10 cellular contexts compared by ENCODE assay signal in genomic region chr16:74324777-74325176, GRCh38. TPM values are rescaled to one million over a fixed set of nuclear protein-coding genes. Genes with fewer than 3 reads are reported as not detected.
DNase-seq lines count a peak whose midpoint lies in the region; ATAC-seq and TF ChIP-seq lines count a peak whose summit lies in the region.
"Not testable (repeated sequence)": the region's sequence is repeated elsewhere in the genome, so short reads cannot be mapped to it uniquely, and the experiment has no call there.
"Had no signal": no experiment of that assay in that cellular context is flagged by ENCODE, and none has a peak within 500 bp of the region (broad histone marks: within the 10 kb centered on the region; RNA-seq: fewer than 3 reads in every experiment).

No MANE protein-coding gene starts in this region.

- POLR2A ChIA-PET in activated CD4-positive, alpha-beta T cell treated with anti-CD3 and anti-CD28 coated beads, Interleukin-2, amount 10 ng/mL, durations not matched to agents 7 days and 5 days (lab: Charles Lee); naive thymus-derived CD4-positive, alpha-beta T cell (lab: Charles Lee): not testable (repeated sequence)

- not testable (repeated sequence) for ATAC-seq in activated naive CD4-positive, alpha-beta T cell treated with anti-CD3 and anti-CD28 coated beads, Interleukin-2, amount 50 U/mL, for 72 hours; naive thymus-derived CD4-positive, alpha-beta T cell; stimulated activated naive B cell treated with anti-CD40 and anti-IgM and Interleukin-4, amounts not matched to agents 10 μg/mL and 1 μg/mL and 100 μg/mL, for 72 hours (replicated peaks)

- not testable (repeated sequence) for TF ChIP-seq CTCF in OCI-LY1 (IDR thresholded peaks at IDR 0.05; ENCODE audit: low read length)

- not testable (repeated sequence) for H2AFZ ChIP-seq in OCI-LY1 (ENCODE audit: low read length)

- H3K4me1 Mint-ChIP-seq in activated CD4-positive, alpha-beta T cell treated with anti-CD3 and anti-CD28 coated beads, Interleukin-2, amount 10 ng/mL, durations not matched to agents 7 days and 5 days; naive thymus-derived CD4-positive, alpha-beta T cell: not testable (repeated sequence)
- H3K4me1 Mint-ChIP-seq in stimulated activated naive B cell treated with anti-CD40 and anti-IgM and Interleukin-4, amounts not matched to agents 10 μg/mL and 1 μg/mL and 100 μg/mL, for 72 hours, result peaks cover 9 to 10% of the 10 kb centered on the region in 2 donors

- intact Hi-C loops in naive thymus-derived CD4-positive, alpha-beta T cell (cut with micrococcal nuclease), result not testable (repeated sequence)

- H3F3A ChIP-seq in OCI-LY1 (ENCODE audit: insufficient read depth, low read length), result not testable (repeated sequence)

- H3K9me3 Mint-ChIP-seq in activated CD4-positive, alpha-beta T cell treated with anti-CD3 and anti-CD28 coated beads, Interleukin-2, amount 10 ng/mL, durations not matched to agents 7 days and 5 days; activated naive CD4-positive, alpha-beta T cell treated with anti-CD3 and anti-CD28 coated beads, Interleukin-2, amount 50 U/mL, for 72 hours; naive thymus-derived CD4-positive, alpha-beta T cell; stimulated activated naive B cell treated with anti-CD40 and anti-IgM and Interleukin-4, amounts not matched to agents 10 μg/mL and 1 μg/mL and 100 μg/mL, for 72 hours: not testable (repeated sequence)

- H3K4me1 ChIP-seq in OCI-LY1 (ENCODE audit: insufficient read depth, low read length, severe bottlenecking), result peaks cover 17% of the 10 kb centered on the region
- not testable (repeated sequence) for H3K4me1 ChIP-seq in naive thymus-derived CD4-positive, alpha-beta T cell (ENCODE audit: control insufficient read depth in 2 of 2, insufficient read depth in 2 of 2, low read length in 2 of 2)

- H3K27ac Mint-ChIP-seq in activated CD4-positive, alpha-beta T cell treated with anti-CD3 and anti-CD28 coated beads, Interleukin-2, amount 10 ng/mL, durations not matched to agents 7 days and 5 days, result peak overlapping the region; percentile 68
- peak overlapping the region; percentile 77 to 82 for H3K27ac Mint-ChIP-seq in activated naive CD4-positive, alpha-beta T cell treated with anti-CD3 and anti-CD28 coated beads, Interleukin-2, amount 50 U/mL, for 72 hours
- H3K27ac Mint-ChIP-seq in naive thymus-derived CD4-positive, alpha-beta T cell, result peak overlapping the region in 6 of 9 donors; percentile 6 to 78 (median 38)
- H3K27ac Mint-ChIP-seq in stimulated activated naive B cell treated with anti-CD40 and anti-IgM and Interleukin-4, amounts not matched to agents 10 μg/mL and 1 μg/mL and 100 μg/mL, for 72 hours, result peak overlapping the region; percentile 51

- not testable (repeated sequence) for H3K27me3 ChIP-seq in OCI-LY1 (ENCODE audit: insufficient read depth, low read length); naive thymus-derived CD4-positive, alpha-beta T cell (ENCODE audit: control insufficient read depth in 2 of 2, insufficient read depth in 2 of 2, low read length in 2 of 2)

- peak overlapping the region; percentile 31 for H3K27ac ChIP-seq in KOPT-K1 (ENCODE audit: low read depth, low read length, poor library complexity, severe bottlenecking)
- H3K27ac ChIP-seq in OCI-LY1 (ENCODE audit: low read depth, low read length, poor library complexity, severe bottlenecking), result peak overlapping the region; percentile 77
- not testable (repeated sequence) for H3K27ac ChIP-seq in naive thymus-derived CD4-positive, alpha-beta T cell (ENCODE audit: low read depth, low read length)

- H3K9ac ChIP-seq in OCI-LY1 (ENCODE audit: low read length), result not testable (repeated sequence)

- H3K36me3 Mint-ChIP-seq in activated CD4-positive, alpha-beta T cell treated with anti-CD3 and anti-CD28 coated beads, Interleukin-2, amount 10 ng/mL, durations not matched to agents 7 days and 5 days (ENCODE audit: low read depth), result peaks cover 11% of the 10 kb centered on the region
- H3K36me3 Mint-ChIP-seq in activated naive CD4-positive, alpha-beta T cell treated with anti-CD3 and anti-CD28 coated beads, Interleukin-2, amount 50 U/mL, for 72 hours, result not testable (repeated sequence)
- H3K36me3 Mint-ChIP-seq in naive thymus-derived CD4-positive, alpha-beta T cell, result peaks cover 0 to 17% (median 11%) of the 10 kb centered on the region in 5 donors
- H3K36me3 Mint-ChIP-seq in stimulated activated naive B cell treated with anti-CD40 and anti-IgM and Interleukin-4, amounts not matched to agents 10 μg/mL and 1 μg/mL and 100 μg/mL, for 72 hours, result peaks cover 30 to 44% of the 10 kb centered on the region in 2 donors

- H3K9me2 ChIP-seq in OCI-LY1 (ENCODE audit: low read depth, low read length), result not testable (repeated sequence)

- not testable (repeated sequence) for DNase-seq in activated CD4-positive, alpha-beta T cell treated with anti-CD3 and anti-CD28 coated beads, Interleukin-2, amount 10 ng/mL, durations not matched to agents 7 days and 5 days; activated naive CD4-positive, alpha-beta T cell treated with anti-CD3 and anti-CD28 coated beads, Interleukin-2, amount 50 U/mL, for 72 hours (ENCODE audit: low spot score in 2 of 2); naive thymus-derived CD4-positive, alpha-beta T cell; stimulated activated naive B cell treated with anti-CD40 and anti-IgM and Interleukin-4, amounts not matched to agents 10 μg/mL and 1 μg/mL and 100 μg/mL, for 72 hours

- H3K36me3 ChIP-seq in KOPT-K1 (ENCODE audit: insufficient read depth, low read length) (peaks cover 43% of the 10 kb centered on the region; the same call in 1 of the 2 replicates), OCI-LY1 (ENCODE audit: insufficient read depth, low read length) (peaks cover 22% of the 10 kb centered on the region)
- peaks cover 0 to 22% (median 9%) of the 10 kb centered on the region in 3 experiments for H3K36me3 ChIP-seq in naive thymus-derived CD4-positive, alpha-beta T cell (ENCODE audit: control insufficient read depth in 2 of 3, insufficient read depth in 3 of 3, low read length in 3 of 3)

- H3K4me2 ChIP-seq in OCI-LY1 (ENCODE audit: low read length), result not testable (repeated sequence)

- CTCF ChIA-PET in activated CD4-positive, alpha-beta T cell treated with anti-CD3 and anti-CD28 coated beads, Interleukin-2, amount 10 ng/mL, durations not matched to agents 7 days and 5 days (lab: Charles Lee), result interaction anchor here (0.6 to 0.9 kb wide), 3 partner anchors 12 to 1106 kb away, joined by 3 to 5 read pairs (median 4); no protein-coding TSS in a partner anchor
- CTCF ChIA-PET in naive thymus-derived CD4-positive, alpha-beta T cell (lab: Charles Lee), result interaction anchor here (0.5 kb wide), 1 partner anchor 341 kb away, joined by 3 read pairs; no protein-coding TSS in a partner anchor

- not testable (repeated sequence) for H3K79me2 ChIP-seq in OCI-LY1 (ENCODE audit: insufficient read depth, low read length)

- not testable (repeated sequence) for H4K20me1 ChIP-seq in OCI-LY1 (ENCODE audit: insufficient read depth, low read length)

- H3K27me3 Mint-ChIP-seq in activated CD4-positive, alpha-beta T cell treated with anti-CD3 and anti-CD28 coated beads, Interleukin-2, amount 10 ng/mL, durations not matched to agents 7 days and 5 days; naive thymus-derived CD4-positive, alpha-beta T cell; stimulated activated naive B cell treated with anti-CD40 and anti-IgM and Interleukin-4, amounts not matched to agents 10 μg/mL and 1 μg/mL and 100 μg/mL, for 72 hours: not testable (repeated sequence)

- not testable (repeated sequence) for H3K9me3 ChIP-seq in KOPT-K1 (ENCODE audit: insufficient read depth, low read length, poor library complexity, severe bottlenecking); OCI-LY1 (ENCODE audit: low read length); naive thymus-derived CD4-positive, alpha-beta T cell (ENCODE audit: control insufficient read depth in 2 of 3, low read length in 3 of 3)

- H3K4me3 ChIP-seq in OCI-LY1 (ENCODE audit: low read depth, low read length, poor library complexity, severe bottlenecking); naive thymus-derived CD4-positive, alpha-beta T cell (ENCODE audit: low read length): not testable (repeated sequence)

- not testable (repeated sequence) for H3K4me3 Mint-ChIP-seq in activated CD4-positive, alpha-beta T cell treated with anti-CD3 and anti-CD28 coated beads, Interleukin-2, amount 10 ng/mL, durations not matched to agents 7 days and 5 days; naive thymus-derived CD4-positive, alpha-beta T cell; stimulated activated naive B cell treated with anti-CD40 and anti-IgM and Interleukin-4, amounts not matched to agents 10 μg/mL and 1 μg/mL and 100 μg/mL, for 72 hours

RNA-seq across cellular contexts. Expression of gene PSMD7, which starts 28.2 kb away (rescaled TPM):
- total RNA-seq in activated CD4-positive, alpha-beta T cell treated with anti-CD3 and anti-CD28 coated beads, Interleukin-2, amount 10 ng/mL, durations not matched to agents 7 days and 5 days, result 10 to 100 TPM; 91.8 to 99.0 TPM
- total RNA-seq in activated naive CD4-positive, alpha-beta T cell treated with anti-CD3 and anti-CD28 coated beads, Interleukin-2, amount 50 U/mL, for 72 hours, result 100 to 1,000 TPM; 102 to 144 TPM
- 100 to 1,000 TPM in 1 of 5 experiments, 10 to 100 TPM in 4; 61.1 to 107 (median 71.3) TPM for total RNA-seq in naive thymus-derived CD4-positive, alpha-beta T cell
- polyA plus RNA-seq in naive thymus-derived CD4-positive, alpha-beta T cell, result 100 to 1,000 TPM; 106 to 126 TPM

RNA-seq across cellular contexts. Expression of gene NPIPB15, which starts 51.3 kb away (rescaled TPM):
- total RNA-seq in activated CD4-positive, alpha-beta T cell treated with anti-CD3 and anti-CD28 coated beads, Interleukin-2, amount 10 ng/mL, durations not matched to agents 7 days and 5 days, result 1 to 10 TPM; 2.9 to 3.8 TPM
- total RNA-seq in activated naive CD4-positive, alpha-beta T cell treated with anti-CD3 and anti-CD28 coated beads, Interleukin-2, amount 50 U/mL, for 72 hours, result 1 to 10 TPM; 2.7 to 4.3 TPM
- 10 to 100 TPM in 1 of 5 experiments, 1 to 10 TPM in 2, not detected in 2; 2.2 to 12.3 (median 9.8) TPM for total RNA-seq in naive thymus-derived CD4-positive, alpha-beta T cell
- under 1 TPM in 1 of 2 donors, not detected in 1; 0.75 TPM for polyA plus RNA-seq in naive thymus-derived CD4-positive, alpha-beta T cell
- total RNA-seq: CD8-positive, alpha-beta memory T cell; Daoy; G401 had no signal
- polyA plus RNA-seq: CD14-positive monocyte had no signal
